In the genomic region with DNA sequence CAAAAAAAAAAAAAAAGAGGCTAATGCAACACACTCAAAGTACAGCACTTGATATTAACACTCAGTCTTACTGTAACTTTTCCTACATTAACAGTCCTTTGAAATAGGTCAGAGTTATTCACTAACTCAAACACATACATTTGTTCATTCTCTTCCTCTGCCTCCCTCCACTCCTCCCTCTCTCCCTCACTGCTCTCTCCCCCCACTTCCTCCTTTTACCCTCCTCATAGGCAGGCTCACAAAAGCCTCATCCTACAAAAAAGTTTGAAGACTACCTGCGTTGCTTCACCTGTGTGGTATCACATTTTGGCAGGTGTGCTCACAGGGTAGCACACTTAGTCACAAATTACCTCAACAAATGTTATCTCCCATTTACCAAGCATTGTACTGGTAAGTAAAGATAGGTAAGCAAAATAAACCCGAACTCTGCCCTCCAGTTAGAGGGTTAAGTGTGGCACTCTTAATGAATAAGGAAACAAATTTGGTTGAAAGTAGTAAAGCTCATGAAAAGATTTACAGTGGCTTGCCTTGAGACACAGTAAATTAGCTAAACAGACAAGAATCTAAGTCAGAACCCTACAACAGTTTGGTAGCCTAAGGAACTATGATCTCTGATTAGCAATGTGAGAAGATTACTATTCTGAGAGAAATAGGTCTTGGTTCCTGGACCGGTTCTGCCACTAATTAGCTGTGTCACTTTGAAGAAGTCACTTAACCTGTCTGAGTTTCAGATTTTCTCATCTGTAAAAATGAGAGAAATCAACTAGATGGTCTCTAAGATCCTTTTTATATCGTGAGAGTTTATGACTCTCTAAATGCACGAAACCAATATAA, we compare ENCODE assay signal across 24 cellular contexts.
DNase-seq lines count a peak whose midpoint lies in the region; ATAC-seq and TF ChIP-seq lines count a peak whose summit lies in the region.
"Had no signal": no experiment of that assay in that cellular context is flagged by ENCODE, and none has a peak within 500 bp of the region (broad histone marks: within the 10 kb centered on the region; RNA-seq: fewer than 3 reads in every experiment).

No MANE protein-coding gene starts in this region.

- H2AFZ ChIP-seq in mesenchymal stem cell (ENCODE audit: low read depth, low read length) (no peak overlapping the region), neural progenitor cell (replicated peaks) (no peak overlapping the region)

- H2BK15ac ChIP-seq in mesenchymal stem cell (ENCODE audit: low read depth, poor library complexity, severe bottlenecking), result no peak overlapping the region

- no peaks in the 10 kb centered on the region for H3K36me3 Mint-ChIP-seq in activated T-helper 1 cell treated with anti-CD3 and anti-CD28 coated beads, Interleukin-12 subunit alpha, Interleukin-12 subunit beta, Interleukin-2, Interleukin-4 antibody, amounts not matched to agents 30 ng/mL and 10 ng/mL and 1 ng/mL, durations not matched to agents 14 hours and 24 hours and 36 hours (ENCODE audit: low read depth)
- no peaks in the 10 kb centered on the region for H3K36me3 Mint-ChIP-seq in neural progenitor cell

- ATAC-seq in GM18519 (IDR thresholded peaks at IDR 0.05; ENCODE audit: low FRiP score, unreplicated experiment), result peak; percentile 38
- peak; percentile 30 for ATAC-seq in HG02870 (IDR thresholded peaks at IDR 0.05; ENCODE audit: unreplicated experiment)
- ATAC-seq: activated CD8-positive, alpha-beta T cell treated with anti-CD3 and anti-CD28 coated beads, Interleukin-2, amount 10 ng/mL, durations not matched to agents 7 days and 5 days; right cardiac atrium had no signal

- no peak overlapping the region for H3K18ac ChIP-seq in mesenchymal stem cell (ENCODE audit: low read depth in 1 of 2, low read length in 2 of 2)

- no peak overlapping the region for H3K23ac ChIP-seq in mesenchymal stem cell (ENCODE audit: low read length in 2 of 2)

- H3K9me3 ChIP-seq in mesenchymal stem cell (ENCODE audit: control insufficient read depth, low read length) (no peaks in the 10 kb centered on the region), sigmoid colon (no peaks in the 10 kb centered on the region), neural progenitor cell (ENCODE audit: low read depth) (no peaks in the 10 kb centered on the region), Peyer's patch (no peaks in the 10 kb centered on the region)
- H3K9me3 ChIP-seq: ascending aorta, thoracic aorta had no signal

- no peak for DNase-seq in activated T-helper 1 cell treated with anti-CD3 and anti-CD28 coated beads, Interleukin-12 subunit alpha, Interleukin-12 subunit beta, Interleukin-2, Interleukin-4 antibody, amounts not matched to agents 30 ng/mL and 10 ng/mL and 1 ng/mL, durations not matched to agents 14 hours and 24 hours and 36 hours (ENCODE audit: low spot score)
- no peak for DNase-seq in mesenchymal stem cell
- DNase-seq in activated CD4-positive, alpha-beta T cell treated with anti-CD3 and anti-CD28 coated beads for 1 hour, result no peak
- DNase-seq in sigmoid colon, result no peak
- no peak for DNase-seq in neural progenitor cell (ENCODE audit: low spot score)
- no peak for DNase-seq in Peyer's patch
- DNase-seq: activated CD8-positive, alpha-beta T cell treated with anti-CD3 and anti-CD28 coated beads, Interleukin-2, amount 10 ng/mL, durations not matched to agents 7 days and 5 days; activated T-cell treated with anti-CD3 and anti-CD28 coated beads, Interleukin-2, amount 50 U/mL, for 24 hours; CD8-positive, alpha-beta memory T cell; cerebellar nuclear complex; DMS79 treated with DMSO at 0.1 percent for 48 hours; effector CD4-positive, alpha-beta T cell; H9; Karpas-422; NCI-H1417 treated with DMSO at 0.1 percent for 48 hours; NCI-H69; right cardiac atrium; Right ventricle myocardium superior had no signal

- H2BK5ac ChIP-seq in mesenchymal stem cell (ENCODE audit: low read depth, low read length, poor library complexity, severe bottlenecking), result no peak overlapping the region

- H3K9ac ChIP-seq in mesenchymal stem cell (ENCODE audit: low read length) (no peak overlapping the region), neural progenitor cell (no peak overlapping the region)

- H3K4me3 Mint-ChIP-seq in activated T-helper 1 cell treated with anti-CD3 and anti-CD28 coated beads, Interleukin-12 subunit alpha, Interleukin-12 subunit beta, Interleukin-2, Interleukin-4 antibody, amounts not matched to agents 30 ng/mL and 10 ng/mL and 1 ng/mL, durations not matched to agents 14 hours and 24 hours and 36 hours, result no peak overlapping the region
- H3K4me3 Mint-ChIP-seq in neural progenitor cell, result no peak overlapping the region
- H3K4me3 Mint-ChIP-seq: activated CD8-positive, alpha-beta T cell treated with anti-CD3 and anti-CD28 coated beads, Interleukin-2, amount 10 ng/mL, durations not matched to agents 7 days and 5 days; activated naive CD4-positive, alpha-beta T cell treated with anti-CD3 and anti-CD28 coated beads, Interleukin-2, amount 50 U/mL, for 24 hours; activated T-cell treated with anti-CD3 and anti-CD28 coated beads, Interleukin-2, amount 50 U/mL, for 24 hours; CD8-positive, alpha-beta memory T cell; H9; stimulated activated memory B cell treated with anti-CD40 and anti-IgM and Interleukin-4, amounts not matched to agents 10 μg/mL and 1 μg/mL and 100 μg/mL, for 72 hours had no signal

- no peaks in the 10 kb centered on the region for H3K79me2 ChIP-seq in neural progenitor cell (ENCODE audit: low read depth)

- H3K27ac ChIP-seq in mesenchymal stem cell (ENCODE audit: low read length, poor library complexity, severe bottlenecking) (peak overlapping the region; percentile 39), sigmoid colon (no peak overlapping the region), neural progenitor cell (no peak overlapping the region), Peyer's patch (no peak overlapping the region)
- H3K27ac ChIP-seq: ascending aorta, thoracic aorta had no signal

- H3K36me3 ChIP-seq in mesenchymal stem cell (ENCODE audit: control insufficient read depth in 1 of 2, insufficient read depth in 2 of 2, low read depth in 1 of 2, low read length in 2 of 2) (no peaks in the 10 kb centered on the region), sigmoid colon (no peaks in the 10 kb centered on the region), neural progenitor cell (no peaks in the 10 kb centered on the region), Peyer's patch (no peaks in the 10 kb centered on the region)
- H3K36me3 ChIP-seq: ascending aorta, thoracic aorta had no signal

- no peaks in the 10 kb centered on the region for H4K20me1 ChIP-seq in neural progenitor cell (ENCODE audit: low read depth)

- no peak overlapping the region for H3K14ac ChIP-seq in mesenchymal stem cell (ENCODE audit: low read length in 2 of 2)

- H2BK12ac ChIP-seq in mesenchymal stem cell (ENCODE audit: low read length in 2 of 2), result no peak overlapping the region

- H3K27ac Mint-ChIP-seq in activated T-helper 1 cell treated with anti-CD3 and anti-CD28 coated beads, Interleukin-12 subunit alpha, Interleukin-12 subunit beta, Interleukin-2, Interleukin-4 antibody, amounts not matched to agents 30 ng/mL and 10 ng/mL and 1 ng/mL, durations not matched to agents 14 hours and 24 hours and 36 hours, result peak overlapping the region; percentile 44
- H3K27ac Mint-ChIP-seq in neural progenitor cell, result no peak overlapping the region
- H3K27ac Mint-ChIP-seq: activated CD8-positive, alpha-beta T cell treated with anti-CD3 and anti-CD28 coated beads, Interleukin-2, amount 10 ng/mL, durations not matched to agents 7 days and 5 days; activated naive CD4-positive, alpha-beta T cell treated with anti-CD3 and anti-CD28 coated beads, Interleukin-2, amount 50 U/mL, for 24 hours; CD8-positive, alpha-beta memory T cell; H9; stimulated activated memory B cell treated with anti-CD40 and anti-IgM and Interleukin-4, amounts not matched to agents 10 μg/mL and 1 μg/mL and 100 μg/mL, for 72 hours had no signal

- H3K9me3 Mint-ChIP-seq in activated T-helper 1 cell treated with anti-CD3 and anti-CD28 coated beads, Interleukin-12 subunit alpha, Interleukin-12 subunit beta, Interleukin-2, Interleukin-4 antibody, amounts not matched to agents 30 ng/mL and 10 ng/mL and 1 ng/mL, durations not matched to agents 14 hours and 24 hours and 36 hours, result peaks cover 4% of the 10 kb centered on the region
- H3K9me3 Mint-ChIP-seq in neural progenitor cell, result no peaks in the 10 kb centered on the region
- H3K9me3 Mint-ChIP-seq: H9 had no signal

- no peak overlapping the region for H4K91ac ChIP-seq in mesenchymal stem cell (ENCODE audit: low read length)

- H3K4me1 ChIP-seq in mesenchymal stem cell (ENCODE audit: control insufficient read depth, insufficient read depth, low read depth, low read length) (peaks cover 1% of the 10 kb centered on the region), sigmoid colon (no peaks in the 10 kb centered on the region), neural progenitor cell (no peaks in the 10 kb centered on the region), Peyer's patch (no peaks in the 10 kb centered on the region)
- H3K4me1 ChIP-seq: ascending aorta had no signal

- peaks cover 14% of the 10 kb centered on the region for H3K4me1 Mint-ChIP-seq in activated T-helper 1 cell treated with anti-CD3 and anti-CD28 coated beads, Interleukin-12 subunit alpha, Interleukin-12 subunit beta, Interleukin-2, Interleukin-4 antibody, amounts not matched to agents 30 ng/mL and 10 ng/mL and 1 ng/mL, durations not matched to agents 14 hours and 24 hours and 36 hours (ENCODE audit: low read depth)
- no peaks in the 10 kb centered on the region for H3K4me1 Mint-ChIP-seq in neural progenitor cell

- H4K8ac ChIP-seq in mesenchymal stem cell (ENCODE audit: low read length), result no peak overlapping the region

- H3K4me3 ChIP-seq in mesenchymal stem cell (ENCODE audit: insufficient read depth in 1 of 2, low read depth in 1 of 2, low read length in 2 of 2) (no peak overlapping the region), sigmoid colon (no peak overlapping the region), neural progenitor cell (no peak overlapping the region), Peyer's patch (no peak overlapping the region)
- H3K4me3 ChIP-seq: ascending aorta, thoracic aorta had no signal

- H3K27me3 ChIP-seq in mesenchymal stem cell (ENCODE audit: control insufficient read depth in 1 of 2, insufficient read depth in 1 of 2, low read length in 2 of 2) (no peaks in the 10 kb centered on the region), sigmoid colon (no peaks in the 10 kb centered on the region), neural progenitor cell (no peaks in the 10 kb centered on the region), Peyer's patch (no peaks in the 10 kb centered on the region)
- H3K27me3 ChIP-seq: ascending aorta had no signal

- H3K4me2 ChIP-seq in mesenchymal stem cell (ENCODE audit: low read length, poor library complexity, severe bottlenecking) (no peak overlapping the region), neural progenitor cell (no peak overlapping the region)

- H3K4ac ChIP-seq in mesenchymal stem cell (ENCODE audit: low read depth in 1 of 2, low read length in 2 of 2), result no peak overlapping the region

- TF ChIP-seq CTCF in sigmoid colon (IDR thresholded peaks at IDR 0.05), result no peak
- no peak for TF ChIP-seq CTCF in neural progenitor cell (IDR thresholded peaks at IDR 0.05)
- no peak for TF ChIP-seq CTCF in Peyer's patch (IDR thresholded peaks at IDR 0.05)

- intact Hi-C loops in activated T-helper 1 cell treated with anti-CD3 and anti-CD28 coated beads, Interleukin-12 subunit alpha, Interleukin-12 subunit beta, Interleukin-2, Interleukin-4 antibody, amounts not matched to agents 30 ng/mL and 10 ng/mL and 1 ng/mL, durations not matched to agents 14 hours and 24 hours and 36 hours (cut with micrococcal nuclease), result no loop called here
- intact Hi-C loops in sigmoid colon (cut with DNase I), result no loop called here

- H2BK120ac ChIP-seq in mesenchymal stem cell (ENCODE audit: low read depth, low read length), result no peak overlapping the region

- peak overlapping the region; percentile 93 for H2AK5ac ChIP-seq in mesenchymal stem cell (ENCODE audit: low read length, severe bottlenecking)

- TF ChIP-seq EP300 in sigmoid colon (IDR thresholded peaks at IDR 0.05), result no peak

- WGBS in mesenchymal stem cell, result 100% methylated on average over 3 of the region's 5 CpGs
- 59 to 74% methylated on average over 5 of the region's 5 CpGs for WGBS in sigmoid colon, 2 donors

- H3K27me3 Mint-ChIP-seq in activated T-helper 1 cell treated with anti-CD3 and anti-CD28 coated beads, Interleukin-12 subunit alpha, Interleukin-12 subunit beta, Interleukin-2, Interleukin-4 antibody, amounts not matched to agents 30 ng/mL and 10 ng/mL and 1 ng/mL, durations not matched to agents 14 hours and 24 hours and 36 hours (ENCODE audit: insufficient read depth), result no peaks in the 10 kb centered on the region
- no peaks in the 10 kb centered on the region for H3K27me3 Mint-ChIP-seq in neural progenitor cell (ENCODE audit: insufficient read depth, low read depth)
- H3K27me3 Mint-ChIP-seq: activated naive CD4-positive, alpha-beta T cell treated with anti-CD3 and anti-CD28 coated beads, Interleukin-2, amount 50 U/mL, for 24 hours; activated T-cell treated with anti-CD3 and anti-CD28 coated beads, Interleukin-2, amount 50 U/mL, for 24 hours; CD8-positive, alpha-beta memory T cell; stimulated activated memory B cell treated with anti-CD40 and anti-IgM and Interleukin-4, amounts not matched to agents 10 μg/mL and 1 μg/mL and 100 μg/mL, for 72 hours had no signal

- peaks cover 2% of the 10 kb centered on the region for H3K79me1 ChIP-seq in mesenchymal stem cell (replicated peaks; ENCODE audit: low read length, poor library complexity, severe bottlenecking)

- TF ChIP-seq POLR2A in sigmoid colon (IDR thresholded peaks at IDR 0.05), result no peak
- TF ChIP-seq POLR2A in Peyer's patch (IDR thresholded peaks at IDR 0.05), result no peak

- no peaks in the 10 kb centered on the region for H3F3A ChIP-seq in neural progenitor cell (ENCODE audit: low read depth)
